ENCODE assay signal across 14 cellular contexts in the genomic region with DNA sequence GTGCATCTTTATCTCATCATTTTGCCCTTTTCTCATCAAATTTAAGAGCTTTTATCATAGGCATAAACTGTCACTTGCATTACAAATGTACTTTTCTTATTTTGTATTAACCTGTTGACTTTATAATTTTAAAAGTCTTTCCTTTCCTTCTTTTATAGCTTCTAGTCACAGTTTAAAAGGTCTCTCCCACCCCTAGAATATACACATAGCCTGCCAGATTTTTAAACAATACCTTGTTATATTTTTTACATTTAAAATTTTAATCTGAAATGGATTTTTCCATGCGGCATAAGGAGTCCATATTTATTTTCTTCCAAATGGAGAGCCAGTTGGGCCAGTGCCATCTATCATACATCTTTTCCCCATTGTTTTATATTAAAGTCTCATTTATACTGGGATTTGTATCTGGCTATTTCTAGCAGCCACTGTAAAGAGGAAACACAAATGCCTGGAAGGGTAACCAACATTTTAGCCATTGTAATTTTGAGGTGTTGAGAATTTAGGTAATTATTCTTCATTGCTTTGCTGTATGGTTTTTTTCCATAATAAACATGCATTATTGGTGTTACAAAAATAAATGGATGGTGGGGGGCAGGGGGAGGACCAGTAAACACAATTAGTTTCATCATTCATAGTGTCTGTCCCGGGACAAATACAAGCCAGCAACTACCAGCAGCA.
A peak's percentile ranks its signal among the peaks of the same experiment; 100 is the strongest.
DNase-seq lines count a peak whose midpoint lies in the region; ATAC-seq, FAIRE-seq and TF ChIP-seq lines count a peak whose summit lies in the region.
"Had no signal": no experiment of that assay in that cellular context is flagged by ENCODE, and none has a peak within 500 bp of the region (broad histone marks: within the 10 kb centered on the region; RNA-seq: fewer than 3 reads in every experiment).

No MANE protein-coding gene starts in this region.

- H4K8ac ChIP-seq in H1 (ENCODE audit: extremely low read depth, insufficient read depth, low read length) (no peak overlapping the region), trophoblast cell (ENCODE audit: low read depth, low read length) (no peak overlapping the region)

- H4K20me1 ChIP-seq in OCI-LY3 (ENCODE audit: insufficient read depth, low read length) (no peaks in the 10 kb centered on the region), H1 (replicated peaks in 1 of 2; ENCODE audit: control insufficient read depth in 1 of 2, insufficient read depth in 2 of 2, low read length in 2 of 2) (no peaks in the 10 kb centered on the region)

- no peak overlapping the region for H2BK20ac ChIP-seq in H1 (ENCODE audit: low read length)

- H3K4me2 ChIP-seq in OCI-LY3 (ENCODE audit: low read length) (peak overlapping the region; percentile 30; the same call in 1 of the 2 replicates), H1 (ENCODE audit: insufficient read depth in 1 of 2, low read depth in 2 of 2, low read length in 2 of 2) (no peak overlapping the region), trophoblast cell (ENCODE audit: low read length) (no peak overlapping the region)

- ATAC-seq in T-cell (replicated peaks in 1 of 4) = no peak

- H4K5ac ChIP-seq in H1 (ENCODE audit: insufficient read length, low read depth, low read length) = no peak overlapping the region

- H3K4ac ChIP-seq in H1 (replicated peaks; ENCODE audit: insufficient read length, low read depth, low read length) (no peak overlapping the region), trophoblast cell (ENCODE audit: low read depth, low read length) (no peak overlapping the region)

- peaks cover 11% of the 10 kb centered on the region for H3K27me3 Mint-ChIP-seq in activated CD4-positive, alpha-beta memory T cell treated with anti-CD3 and anti-CD28 coated beads for 36 hours
- no peaks in the 10 kb centered on the region for H3K27me3 Mint-ChIP-seq in activated CD4-positive, alpha-beta memory T cell treated with anti-CD3 and anti-CD28 coated beads, Interleukin-2, amount 10 ng/mL, durations not matched to agents 7 days and 5 days
- H3K27me3 Mint-ChIP-seq in T-cell = peaks cover 9 to 11% of the 10 kb centered on the region in 2 donors

- intact Hi-C loops in activated CD4-positive, alpha-beta memory T cell treated with anti-CD3 and anti-CD28 coated beads for 36 hours (cut with micrococcal nuclease) = loop anchor here (2.0 to 10.0 kb wide), 3 partner anchors 31 to 297 kb away; a partner anchor contains a TSS

- H3K18ac ChIP-seq in H1 (ENCODE audit: extremely low read depth, low read length) (no peak overlapping the region), trophoblast cell (ENCODE audit: low read length) (no peak overlapping the region)

- TF ChIP-seq POLR2A in H1 (IDR thresholded peaks at IDR 0.05; ENCODE audit: control extremely low read depth in 1 of 2, low read depth in 2 of 2, low read length in 2 of 2) = no peak

- peak overlapping the region; percentile 79 for H3K27ac Mint-ChIP-seq in activated CD4-positive, alpha-beta memory T cell treated with anti-CD3 and anti-CD28 coated beads for 36 hours
- H3K27ac Mint-ChIP-seq in activated CD4-positive, alpha-beta memory T cell treated with anti-CD3 and anti-CD28 coated beads, Interleukin-2, amount 10 ng/mL, durations not matched to agents 7 days and 5 days = no peak overlapping the region
- no peak overlapping the region for H3K27ac Mint-ChIP-seq in T-cell
- H3K27ac Mint-ChIP-seq: natural killer cell had no signal

- no peaks in the 10 kb centered on the region for H3K9me3 Mint-ChIP-seq in activated CD4-positive, alpha-beta memory T cell treated with anti-CD3 and anti-CD28 coated beads for 36 hours
- no peaks in the 10 kb centered on the region for H3K9me3 Mint-ChIP-seq in activated CD4-positive, alpha-beta memory T cell treated with anti-CD3 and anti-CD28 coated beads, Interleukin-2, amount 10 ng/mL, durations not matched to agents 7 days and 5 days
- H3K9me3 Mint-ChIP-seq in T-cell = no peaks in the 10 kb centered on the region
- H3K9me3 Mint-ChIP-seq: natural killer cell had no signal

- H3K79me2 ChIP-seq in OCI-LY3 (ENCODE audit: low read length) = no peaks in the 10 kb centered on the region
- no peaks in the 10 kb centered on the region for H3K79me2 ChIP-seq in H1 (ENCODE audit: control insufficient read depth in 1 of 2, insufficient read depth in 2 of 2, low read length in 2 of 2)
- H3K79me2 ChIP-seq in trophoblast cell (ENCODE audit: control insufficient read depth, insufficient read depth, low read length, poor library complexity) = no peaks in the 10 kb centered on the region

- H2BK120ac ChIP-seq in H1 (replicated peaks; ENCODE audit: low read depth, low read length) = no peak overlapping the region
- no peak overlapping the region for H2BK120ac ChIP-seq in trophoblast cell (ENCODE audit: insufficient read depth, low read length, poor library complexity)

- H2BK5ac ChIP-seq in H1 (ENCODE audit: low read depth, low read length) (no peak overlapping the region), trophoblast cell (ENCODE audit: low read depth, low read length, poor library complexity) (peak overlapping the region; percentile 30)

- H3K9me3 ChIP-seq in OCI-LY3 (ENCODE audit: insufficient read depth, low read length) = no peaks in the 10 kb centered on the region
- H3K9me3 ChIP-seq in H1 (ENCODE audit: insufficient read depth in 2 of 2, low read depth in 1 of 2, low read length in 1 of 2) = no peaks in the 10 kb centered on the region
- H3K9me3 ChIP-seq in trophoblast cell (ENCODE audit: insufficient read depth, low read depth, low read length) = no peaks in the 10 kb centered on the region

- H4K91ac ChIP-seq in H1 (replicated peaks; ENCODE audit: insufficient read length, low read length) (no peak overlapping the region), trophoblast cell (ENCODE audit: low read depth, low read length) (no peak overlapping the region)

- no peak for TF ChIP-seq RAD21 in H1 (IDR thresholded peaks at IDR 0.05 in 1 of 2, conservative IDR thresholded peaks at IDR 0.05 in 1 of 2; ENCODE audit: low read depth in 2 of 2, low read length in 2 of 2)

- CTCF ChIA-PET in activated CD4-positive, alpha-beta memory T cell treated with anti-CD3 and anti-CD28 coated beads for 36 hours (lab: Charles Lee) = interaction anchor here (0.6 kb wide), 1 partner anchor 160 kb away, joined by 4 read pairs; no protein-coding TSS in a partner anchor
- CTCF ChIA-PET in activated CD4-positive, alpha-beta memory T cell treated with anti-CD3 and anti-CD28 coated beads, Interleukin-2, amount 10 ng/mL, durations not matched to agents 7 days and 5 days (lab: Charles Lee) = no interaction called here
- CTCF ChIA-PET in H1 (lab: Charles Lee; ENCODE audit: partially characterized antibody) (interaction anchor here (1.1 to 2.1 kb wide), 3 partner anchors 9 to 26 kb away, joined by 3 to 8 read pairs (median 4); no protein-coding TSS in a partner anchor), T-cell (lab: Charles Lee) (interaction anchor here in 1 of 2 donors (0.5 kb wide), 1 partner anchor 167 kb away, joined by 4 read pairs; no protein-coding TSS in a partner anchor)

- peaks cover 14% of the 10 kb centered on the region for H3K4me1 Mint-ChIP-seq in activated CD4-positive, alpha-beta memory T cell treated with anti-CD3 and anti-CD28 coated beads for 36 hours (ENCODE audit: low read depth)
- H3K4me1 Mint-ChIP-seq in activated CD4-positive, alpha-beta memory T cell treated with anti-CD3 and anti-CD28 coated beads, Interleukin-2, amount 10 ng/mL, durations not matched to agents 7 days and 5 days = peaks cover 6% of the 10 kb centered on the region
- H3K4me1 Mint-ChIP-seq in T-cell = no peaks in the 10 kb centered on the region
- H3K4me1 Mint-ChIP-seq: natural killer cell had no signal

- H3K4me3 ChIP-seq in OCI-LY3 (ENCODE audit: low read length) (no peak overlapping the region), H1 (ENCODE audit: extremely low read depth in 1 of 4, insufficient read depth in 2 of 4, low read depth in 3 of 4, low read length in 4 of 4) (no peak overlapping the region), trophoblast cell (ENCODE audit: low read depth, low read length) (no peak overlapping the region)

- H3K36me3 ChIP-seq in OCI-LY3 (replicated peaks; ENCODE audit: low read depth, low read length) (no peaks in the 10 kb centered on the region), H1 (ENCODE audit: control insufficient read depth in 2 of 4, insufficient read depth in 4 of 4, low read length in 3 of 4) (no peaks in the 10 kb centered on the region), trophoblast cell (ENCODE audit: control insufficient read depth in 1 of 2, insufficient read depth in 2 of 2, low read length in 2 of 2) (no peaks in the 10 kb centered on the region)

- H3K23ac ChIP-seq in H1 (ENCODE audit: insufficient read length) (no peak overlapping the region), trophoblast cell (ENCODE audit: low read length) (no peak overlapping the region)

- H3K79me1 ChIP-seq in H1 (ENCODE audit: low read depth, low read length) = no peaks in the 10 kb centered on the region
- H3K79me1 ChIP-seq in trophoblast cell (ENCODE audit: low read length) = peaks cover 10% of the 10 kb centered on the region

- peaks cover 25% of the 10 kb centered on the region for H3K4me1 ChIP-seq in OCI-LY3 (ENCODE audit: low read length)
- peaks cover 0 to 3% (median 0%) of the 10 kb centered on the region in 4 experiments; a peak in 1 of 7 replicates for H3K4me1 ChIP-seq in H1 (replicated peaks in 1 of 4; ENCODE audit: control insufficient read depth in 3 of 4, insufficient read depth in 4 of 4, low read length in 3 of 4)
- H3K4me1 ChIP-seq in trophoblast cell (ENCODE audit: control insufficient read depth in 1 of 2, insufficient read depth in 2 of 2, low read length in 2 of 2) = peaks cover 16 to 25% of the 10 kb centered on the region in 2 experiments

- H2BK15ac ChIP-seq in H1 (ENCODE audit: low read length) = no peak overlapping the region

- peak overlapping the region; percentile 35; the same call in 1 of the 2 replicates for H2BK12ac ChIP-seq in H1 (ENCODE audit: low read depth, low read length)
- H2BK12ac ChIP-seq in trophoblast cell (ENCODE audit: low read length) = no peak overlapping the region

- DNase-seq in activated CD4-positive, alpha-beta memory T cell treated with anti-CD3 and anti-CD28 coated beads for 36 hours = no peak
- no peak for DNase-seq in activated CD4-positive, alpha-beta memory T cell treated with anti-CD3 and anti-CD28 coated beads, Interleukin-2, amount 10 ng/mL, durations not matched to agents 7 days and 5 days
- DNase-seq in H1 (ENCODE audit: low read depth in 1 of 2, low spot score in 2 of 2) (no peak), trophoblast cell (no peak), GM19239 (ENCODE audit: insufficient read length, low spot score) (no peak), T-cell (no peak), foreskin melanocyte (no peak)
- DNase-seq: ACHN; activated CD4-positive, alpha-beta T cell treated with anti-CD3 and anti-CD28 coated beads for 1 hour; GDM1; natural killer cell; Right ventricle myocardium superior; T-helper 2 cell had no signal

- H2AK5ac ChIP-seq in H1 (ENCODE audit: low read depth, low read length) (no peak overlapping the region), trophoblast cell (ENCODE audit: low read length) (no peak overlapping the region)

- TF ChIP-seq CTCF in OCI-LY3 (IDR thresholded peaks at IDR 0.05; ENCODE audit: low read depth, low read length) = no peak
- TF ChIP-seq CTCF in H1 (IDR thresholded peaks at IDR 0.05; ENCODE audit: control extremely low read depth in 1 of 3, insufficient read depth in 1 of 3, low read depth in 1 of 3, low read length in 3 of 3) = no peak

- POLR2A ChIA-PET in activated CD4-positive, alpha-beta memory T cell treated with anti-CD3 and anti-CD28 coated beads for 36 hours (lab: Charles Lee) = no interaction called here
- POLR2A ChIA-PET in activated CD4-positive, alpha-beta memory T cell treated with anti-CD3 and anti-CD28 coated beads, Interleukin-2, amount 10 ng/mL, durations not matched to agents 7 days and 5 days (lab: Charles Lee) = no interaction called here
- POLR2A ChIA-PET in H1 (lab: Charles Lee; ENCODE audit: partially characterized antibody) (no interaction called here), T-cell (lab: Charles Lee) (no interaction called here)

- TF ChIP-seq EP300 in H1 (IDR thresholded peaks at IDR 0.05; ENCODE audit: borderline replicate concordance in 1 of 2, low read depth in 2 of 2, low read length in 2 of 2) = no peak

- no peak overlapping the region for H4K12ac ChIP-seq in trophoblast cell (ENCODE audit: low read depth, low read length)

- H3K9ac ChIP-seq in OCI-LY3 (ENCODE audit: low read length) (0 out of 2 replicates have a peak overlapping the region, but pooled peaks have one; percentile 15), H1 (replicated peaks in 1 of 4; ENCODE audit: extremely low read depth in 1 of 4, low read depth in 3 of 4, low read length in 3 of 4) (no peak overlapping the region), trophoblast cell (ENCODE audit: low read length) (no peak overlapping the region)

- no peaks in the 10 kb centered on the region for H3K27me3 ChIP-seq in OCI-LY3 (ENCODE audit: low read depth, low read length)
- H3K27me3 ChIP-seq in H1 (replicated peaks in 1 of 4; ENCODE audit: control insufficient read depth in 3 of 4, extremely low read depth in 1 of 4, insufficient read depth in 3 of 4, low read length in 3 of 4) = no peaks in the 10 kb centered on the region
- no peaks in the 10 kb centered on the region for H3K27me3 ChIP-seq in trophoblast cell (ENCODE audit: insufficient read depth, low read length)

- 86% methylated on average over 2 of the region's 2 CpGs; no CpG with 5 or more reads in 1 of the 2 experiments for WGBS in H1 (ENCODE audit: extremely low coverage in 1 of 2, insufficient coverage in 1 of 2, insufficient read length in 1 of 2, insufficient replicate concordance in 2 of 2, low coverage in 1 of 2, low lambda C conversion rate in 2 of 2, missing lambda C conversion rate in 1 of 2), 2 experiments
- WGBS in trophoblast cell (ENCODE audit: extremely low coverage, insufficient coverage, insufficient read length) = no CpG with 5 or more reads among the region's 2 CpGs

- no peak for FAIRE-seq in H1 (lab: Jason Lieb, UNC)
- no peak for FAIRE-seq in GM19239 (lab: Jason Lieb, UNC)

- H3K23me2 ChIP-seq in H1 (ENCODE audit: low read depth, low read length) = no peaks in the 10 kb centered on the region

- H3K36me3 Mint-ChIP-seq in activated CD4-positive, alpha-beta memory T cell treated with anti-CD3 and anti-CD28 coated beads for 36 hours = peaks cover 2% of the 10 kb centered on the region
- peaks cover 2% of the 10 kb centered on the region for H3K36me3 Mint-ChIP-seq in activated CD4-positive, alpha-beta memory T cell treated with anti-CD3 and anti-CD28 coated beads, Interleukin-2, amount 10 ng/mL, durations not matched to agents 7 days and 5 days (ENCODE audit: low read depth)
- H3K36me3 Mint-ChIP-seq in T-cell = no peaks in the 10 kb centered on the region
- H3K36me3 Mint-ChIP-seq: natural killer cell had no signal

- H2AFZ ChIP-seq in OCI-LY3 (ENCODE audit: low read depth, low read length) (peak overlapping the region; percentile 58), H1 (ENCODE audit: low read length) (0 out of 2 replicates have a peak overlapping the region, but pooled peaks have one; percentile 90), trophoblast cell (ENCODE audit: insufficient read depth, low read length, poor library complexity) (no peak overlapping the region)

- no peak overlapping the region for H3K56ac ChIP-seq in H1 (replicated peaks; ENCODE audit: insufficient read length, low read depth, low read length)

- no peak overlapping the region for H3K14ac ChIP-seq in H1 (ENCODE audit: insufficient read length)
- H3K14ac ChIP-seq in trophoblast cell (ENCODE audit: low read length) = no peak overlapping the region

- H3K4me3 Mint-ChIP-seq in activated CD4-positive, alpha-beta memory T cell treated with anti-CD3 and anti-CD28 coated beads for 36 hours = no peak overlapping the region
- H3K4me3 Mint-ChIP-seq in activated CD4-positive, alpha-beta memory T cell treated with anti-CD3 and anti-CD28 coated beads, Interleukin-2, amount 10 ng/mL, durations not matched to agents 7 days and 5 days = no peak overlapping the region
- no peak overlapping the region for H3K4me3 Mint-ChIP-seq in T-cell
- H3K4me3 Mint-ChIP-seq: natural killer cell had no signal

- H3K27ac ChIP-seq in OCI-LY3 (ENCODE audit: low read length) = peak overlapping the region; percentile 68
- no peak overlapping the region for H3K27ac ChIP-seq in H1 (ENCODE audit: low read depth, low read length)
- H3K27ac ChIP-seq in trophoblast cell (ENCODE audit: low read depth, low read length) = peak overlapping the region; percentile 80
